Comparison of ENCODE assay signal across 25 cellular contexts in genomic region chr18:56501896-56502295, GRCh38.
DNase-seq lines count a peak whose midpoint lies in the region; ATAC-seq and TF ChIP-seq lines count a peak whose summit lies in the region.
"Had no signal": no experiment of that assay in that cellular context is flagged by ENCODE, and none has a peak within 500 bp of the region (broad histone marks: within the 10 kb centered on the region; RNA-seq: fewer than 3 reads in every experiment).

No MANE protein-coding gene starts in this region.

- intact Hi-C loops in Right ventricle myocardium inferior (cut with DNase I) (no loop called here), Right ventricle myocardium superior (cut with DNase I) (no loop called here)

- no peak overlapping the region for H3K4me3 ChIP-seq in fibroblast of villous mesenchyme (ENCODE audit: low read depth, low read length)
- H3K4me3 ChIP-seq in thoracic aorta = peak overlapping the region; percentile 36
- H3K4me3 ChIP-seq in Karpas-422 (ENCODE audit: low read length) = no peak overlapping the region
- H3K4me3 ChIP-seq in effector memory CD4-positive, alpha-beta T cell (ENCODE audit: insufficient read depth, low read depth, low read length, poor library complexity, severe bottlenecking) = no peak overlapping the region
- H3K4me3 ChIP-seq: adrenal gland, HAP-1, spleen had no signal

- TF ChIP-seq CTCF in fibroblast of villous mesenchyme (IDR thresholded peaks at IDR 0.05; ENCODE audit: insufficient read depth, low read depth, low read length) (no peak), thoracic aorta (IDR thresholded peaks at IDR 0.05) (no peak)

- H3K27me3 ChIP-seq in thoracic aorta (replicated peaks; ENCODE audit: insufficient read depth) (no peaks in the 10 kb centered on the region), Karpas-422 (ENCODE audit: low read length) (no peaks in the 10 kb centered on the region)
- no peaks in the 10 kb centered on the region for H3K27me3 ChIP-seq in effector memory CD4-positive, alpha-beta T cell (replicated peaks; ENCODE audit: control insufficient read depth, insufficient read depth, low read length, poor library complexity, severe bottlenecking)
- H3K27me3 ChIP-seq: adrenal gland, BE2C, spleen had no signal

- H3K79me2 ChIP-seq in Karpas-422 (ENCODE audit: low read length) = no peaks in the 10 kb centered on the region

- H4K20me1 ChIP-seq in Karpas-422 (ENCODE audit: insufficient read depth, low read depth, low read length) = no peaks in the 10 kb centered on the region

- peak overlapping the region in 1 of 2 donors; percentile 3 for H3K27ac ChIP-seq in thoracic aorta
- no peak overlapping the region for H3K27ac ChIP-seq in Karpas-422 (ENCODE audit: low read length)
- no peak overlapping the region for H3K27ac ChIP-seq in effector memory CD4-positive, alpha-beta T cell (ENCODE audit: insufficient read depth, low read length, poor library complexity, severe bottlenecking)
- H3K27ac ChIP-seq: adrenal gland, KMS-11, spleen, WERI-Rb-1 had no signal

- H3K4me1 ChIP-seq in thoracic aorta (ENCODE audit: control insufficient read depth in 1 of 2, low read depth in 2 of 2) (peaks cover 8 to 16% of the 10 kb centered on the region in 2 donors), Karpas-422 (ENCODE audit: low read length) (no peaks in the 10 kb centered on the region)
- H3K4me1 ChIP-seq in effector memory CD4-positive, alpha-beta T cell (ENCODE audit: control insufficient read depth, insufficient read depth, low read length, poor library complexity, severe bottlenecking) = no peaks in the 10 kb centered on the region
- H3K4me1 ChIP-seq: adrenal gland, BE2C, HAP-1, spleen had no signal

- no peak overlapping the region for H3K4me2 ChIP-seq in Karpas-422 (ENCODE audit: low read depth, low read length, poor library complexity, severe bottlenecking)
- H3K4me2 ChIP-seq: KMS-11 had no signal

- no peak overlapping the region for H2AFZ ChIP-seq in Karpas-422 (ENCODE audit: low read length)

- H3K9me2 ChIP-seq in Karpas-422 (replicated peaks; ENCODE audit: insufficient read depth, low read length) = no peaks in the 10 kb centered on the region

- no peak overlapping the region for H3K9ac ChIP-seq in Karpas-422 (ENCODE audit: low read length)
- H3K9ac ChIP-seq: KMS-11 had no signal

- ATAC-seq in Right ventricle myocardium inferior (peak; percentile 23), Right ventricle myocardium superior (ENCODE audit: poor library complexity) (no peak), thoracic aorta (ENCODE audit: insufficient number of reproducible peaks, low FRiP score, low read depth) (peak; percentile 72), HG03342 (IDR thresholded peaks at IDR 0.05; ENCODE audit: unreplicated experiment) (no peak)
- ATAC-seq: naive thymus-derived CD4-positive, alpha-beta T cell; PC-3 had no signal

- H3K36me3 ChIP-seq in thoracic aorta (no peaks in the 10 kb centered on the region), Karpas-422 (ENCODE audit: insufficient read depth, low read length) (no peaks in the 10 kb centered on the region)
- no peaks in the 10 kb centered on the region for H3K36me3 ChIP-seq in effector memory CD4-positive, alpha-beta T cell (ENCODE audit: control insufficient read depth, insufficient read depth, low read length)
- H3K36me3 ChIP-seq: adrenal gland, BE2C, HAP-1, spleen, WERI-Rb-1 had no signal

- DNase-seq in Right ventricle myocardium inferior (ENCODE audit: missing footprints) (no peak), Right ventricle myocardium superior (no peak), fibroblast of villous mesenchyme (ENCODE audit: low read depth) (peak; percentile 8), occipital lobe (lab: John Stamatoyannopoulos, UW) (peak; percentile 6), thoracic aorta (ENCODE audit: low spot score) (no peak), Karpas-422 (no peak)
- DNase-seq in effector memory CD4-positive, alpha-beta T cell = no peak
- DNase-seq: activated CD4-positive, alpha-beta T cell treated with anti-CD3 and anti-CD28 coated beads, Interleukin-2, amount 50 U/mL, for 4 hours; activated gamma-delta T cell; adrenal gland; BE2C; COR-L47; effector CD8-positive, alpha-beta T cell; immature natural killer cell; naive thymus-derived CD4-positive, alpha-beta T cell; NCI-H1048; NCI-H187 treated with DMSO at 0.1 percent for 48 hours; NCI-H345; PC-3; posterior cingulate gyrus; spleen; WERI-Rb-1 had no signal

- H3K9me3 ChIP-seq in thoracic aorta (no peaks in the 10 kb centered on the region), Karpas-422 (ENCODE audit: low read length) (no peaks in the 10 kb centered on the region)
- no peaks in the 10 kb centered on the region for H3K9me3 ChIP-seq in effector memory CD4-positive, alpha-beta T cell (ENCODE audit: control insufficient read depth, low read length)
- H3K9me3 ChIP-seq: adrenal gland, BE2C, HAP-1, spleen had no signal

Comparison
In these comparisons a context has a peak if more than half of its experiments do, and no peak if none do; other contexts are left out.
1. ATAC-seq: peak in Right ventricle myocardium inferior (single experiment) and thoracic aorta (single experiment); none in Right ventricle myocardium superior (single experiment) and HG03342 (single experiment).
2. DNase-seq: peak in fibroblast of villous mesenchyme (single experiment) and occipital lobe (single experiment); none in Right ventricle myocardium inferior (single experiment), Right ventricle myocardium superior (single experiment), thoracic aorta (single experiment), Karpas-422 (single experiment) and effector memory CD4-positive, alpha-beta T cell (0 of 3).